In genomic region chr15:83498374-83498773, GRCh38 we compare ENCODE assay signal across 2 cellular contexts.
TF ChIP-seq lines count a peak whose summit lies in the region.

No MANE protein-coding gene starts in this region.

TF ChIP-seq in GM23338, 12 proteins besides CTCF, POLR2A, EP300 and RAD21 (continued from another document):
- TF ChIP-seq ZNF462 (CRISPR knock-in tag; IDR thresholded peaks at IDR 0.05) = no peak
- no peak for TF ChIP-seq EZH2phosphoT487 (IDR thresholded peaks at IDR 0.05; ENCODE audit: unreplicated experiment)
- TF ChIP-seq EZH2 (IDR thresholded peaks at IDR 0.05; ENCODE audit: low read depth, unreplicated experiment) = no peak
- TF ChIP-seq, protein P1, sequence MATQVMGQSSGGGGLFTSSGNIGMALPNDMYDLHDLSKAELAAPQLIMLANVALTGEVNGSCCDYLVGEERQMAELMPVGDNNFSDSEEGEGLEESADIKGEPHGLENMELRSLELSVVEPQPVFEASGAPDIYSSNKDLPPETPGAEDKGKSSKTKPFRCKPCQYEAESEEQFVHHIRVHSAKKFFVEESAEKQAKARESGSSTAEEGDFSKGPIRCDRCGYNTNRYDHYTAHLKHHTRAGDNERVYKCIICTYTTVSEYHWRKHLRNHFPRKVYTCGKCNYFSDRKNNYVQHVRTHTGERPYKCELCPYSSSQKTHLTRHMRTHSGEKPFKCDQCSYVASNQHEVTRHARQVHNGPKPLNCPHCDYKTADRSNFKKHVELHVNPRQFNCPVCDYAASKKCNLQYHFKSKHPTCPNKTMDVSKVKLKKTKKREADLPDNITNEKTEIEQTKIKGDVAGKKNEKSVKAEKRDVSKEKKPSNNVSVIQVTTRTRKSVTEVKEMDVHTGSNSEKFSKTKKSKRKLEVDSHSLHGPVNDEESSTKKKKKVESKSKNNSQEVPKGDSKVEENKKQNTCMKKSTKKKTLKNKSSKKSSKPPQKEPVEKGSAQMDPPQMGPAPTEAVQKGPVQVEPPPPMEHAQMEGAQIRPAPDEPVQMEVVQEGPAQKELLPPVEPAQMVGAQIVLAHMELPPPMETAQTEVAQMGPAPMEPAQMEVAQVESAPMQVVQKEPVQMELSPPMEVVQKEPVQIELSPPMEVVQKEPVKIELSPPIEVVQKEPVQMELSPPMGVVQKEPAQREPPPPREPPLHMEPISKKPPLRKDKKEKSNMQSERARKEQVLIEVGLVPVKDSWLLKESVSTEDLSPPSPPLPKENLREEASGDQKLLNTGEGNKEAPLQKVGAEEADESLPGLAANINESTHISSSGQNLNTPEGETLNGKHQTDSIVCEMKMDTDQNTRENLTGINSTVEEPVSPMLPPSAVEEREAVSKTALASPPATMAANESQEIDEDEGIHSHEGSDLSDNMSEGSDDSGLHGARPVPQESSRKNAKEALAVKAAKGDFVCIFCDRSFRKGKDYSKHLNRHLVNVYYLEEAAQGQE (IDR thresholded peaks at IDR 0.05; ENCODE audit: unreplicated experiment) = no peak
- TF ChIP-seq ZNF114 (CRISPR knock-in tag; IDR thresholded peaks at IDR 0.05) = no peak
- TF ChIP-seq, protein P2, sequence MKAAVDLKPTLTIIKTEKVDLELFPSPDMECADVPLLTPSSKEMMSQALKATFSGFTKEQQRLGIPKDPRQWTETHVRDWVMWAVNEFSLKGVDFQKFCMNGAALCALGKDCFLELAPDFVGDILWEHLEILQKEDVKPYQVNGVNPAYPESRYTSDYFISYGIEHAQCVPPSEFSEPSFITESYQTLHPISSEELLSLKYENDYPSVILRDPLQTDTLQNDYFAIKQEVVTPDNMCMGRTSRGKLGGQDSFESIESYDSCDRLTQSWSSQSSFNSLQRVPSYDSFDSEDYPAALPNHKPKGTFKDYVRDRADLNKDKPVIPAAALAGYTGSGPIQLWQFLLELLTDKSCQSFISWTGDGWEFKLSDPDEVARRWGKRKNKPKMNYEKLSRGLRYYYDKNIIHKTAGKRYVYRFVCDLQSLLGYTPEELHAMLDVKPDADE (IDR thresholded peaks at IDR 0.05) = no peak
- no peak for TF ChIP-seq POLR2AphosphoS5 (IDR thresholded peaks at IDR 0.05; ENCODE audit: low read depth)
- no peak for TF ChIP-seq ZNF331 (CRISPR knock-in tag; IDR thresholded peaks at IDR 0.05; ENCODE audit: low read depth)
- TF ChIP-seq NANOG (IDR thresholded peaks at IDR 0.05; ENCODE audit: borderline replicate concordance) = no peak
- TF ChIP-seq JUNB (IDR thresholded peaks at IDR 0.05; ENCODE audit: unreplicated experiment) = no peak
- TF ChIP-seq STAT1 (IDR thresholded peaks at IDR 0.05; ENCODE audit: unreplicated experiment) = no peak
TF ChIP-seq in GM23338: peak in this region for 0.

TF ChIP-seq in WTC11, 78 proteins besides CTCF, POLR2A, EP300 and RAD21 (continued from another document):
- TF ChIP-seq, protein P3, sequence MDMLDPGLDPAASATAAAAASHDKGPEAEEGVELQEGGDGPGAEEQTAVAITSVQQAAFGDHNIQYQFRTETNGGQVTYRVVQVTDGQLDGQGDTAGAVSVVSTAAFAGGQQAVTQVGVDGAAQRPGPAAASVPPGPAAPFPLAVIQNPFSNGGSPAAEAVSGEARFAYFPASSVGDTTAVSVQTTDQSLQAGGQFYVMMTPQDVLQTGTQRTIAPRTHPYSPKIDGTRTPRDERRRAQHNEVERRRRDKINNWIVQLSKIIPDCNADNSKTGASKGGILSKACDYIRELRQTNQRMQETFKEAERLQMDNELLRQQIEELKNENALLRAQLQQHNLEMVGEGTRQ (CRISPR knock-in tag; IDR thresholded peaks at IDR 0.05) = no peak
- no peak for TF ChIP-seq ZNF219 (CRISPR knock-in tag; IDR thresholded peaks at IDR 0.05; ENCODE audit: borderline replicate concordance)
- TF ChIP-seq, protein P4, sequence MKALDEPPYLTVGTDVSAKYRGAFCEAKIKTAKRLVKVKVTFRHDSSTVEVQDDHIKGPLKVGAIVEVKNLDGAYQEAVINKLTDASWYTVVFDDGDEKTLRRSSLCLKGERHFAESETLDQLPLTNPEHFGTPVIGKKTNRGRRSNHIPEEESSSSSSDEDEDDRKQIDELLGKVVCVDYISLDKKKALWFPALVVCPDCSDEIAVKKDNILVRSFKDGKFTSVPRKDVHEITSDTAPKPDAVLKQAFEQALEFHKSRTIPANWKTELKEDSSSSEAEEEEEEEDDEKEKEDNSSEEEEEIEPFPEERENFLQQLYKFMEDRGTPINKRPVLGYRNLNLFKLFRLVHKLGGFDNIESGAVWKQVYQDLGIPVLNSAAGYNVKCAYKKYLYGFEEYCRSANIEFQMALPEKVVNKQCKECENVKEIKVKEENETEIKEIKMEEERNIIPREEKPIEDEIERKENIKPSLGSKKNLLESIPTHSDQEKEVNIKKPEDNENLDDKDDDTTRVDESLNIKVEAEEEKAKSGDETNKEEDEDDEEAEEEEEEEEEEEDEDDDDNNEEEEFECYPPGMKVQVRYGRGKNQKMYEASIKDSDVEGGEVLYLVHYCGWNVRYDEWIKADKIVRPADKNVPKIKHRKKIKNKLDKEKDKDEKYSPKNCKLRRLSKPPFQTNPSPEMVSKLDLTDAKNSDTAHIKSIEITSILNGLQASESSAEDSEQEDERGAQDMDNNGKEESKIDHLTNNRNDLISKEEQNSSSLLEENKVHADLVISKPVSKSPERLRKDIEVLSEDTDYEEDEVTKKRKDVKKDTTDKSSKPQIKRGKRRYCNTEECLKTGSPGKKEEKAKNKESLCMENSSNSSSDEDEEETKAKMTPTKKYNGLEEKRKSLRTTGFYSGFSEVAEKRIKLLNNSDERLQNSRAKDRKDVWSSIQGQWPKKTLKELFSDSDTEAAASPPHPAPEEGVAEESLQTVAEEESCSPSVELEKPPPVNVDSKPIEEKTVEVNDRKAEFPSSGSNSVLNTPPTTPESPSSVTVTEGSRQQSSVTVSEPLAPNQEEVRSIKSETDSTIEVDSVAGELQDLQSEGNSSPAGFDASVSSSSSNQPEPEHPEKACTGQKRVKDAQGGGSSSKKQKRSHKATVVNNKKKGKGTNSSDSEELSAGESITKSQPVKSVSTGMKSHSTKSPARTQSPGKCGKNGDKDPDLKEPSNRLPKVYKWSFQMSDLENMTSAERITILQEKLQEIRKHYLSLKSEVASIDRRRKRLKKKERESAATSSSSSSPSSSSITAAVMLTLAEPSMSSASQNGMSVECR (CRISPR knock-in tag; IDR thresholded peaks at IDR 0.05; ENCODE audit: borderline replicate concordance) = no peak
- TF ChIP-seq RORB (CRISPR knock-in tag; IDR thresholded peaks at IDR 0.05) = no peak
- no peak for TF ChIP-seq ZNF317 (CRISPR knock-in tag; IDR thresholded peaks at IDR 0.05; ENCODE audit: borderline replicate concordance, low read depth)
- TF ChIP-seq SMAD3 (CRISPR knock-in tag; IDR thresholded peaks at IDR 0.05; ENCODE audit: borderline replicate concordance) = no peak
- no peak for TF ChIP-seq NR3C1 (CRISPR knock-in tag; conservative IDR thresholded peaks at IDR 0.05; ENCODE audit: low read depth)
- TF ChIP-seq TEAD4 (CRISPR knock-in tag; IDR thresholded peaks at IDR 0.05) = no peak
- no peak for TF ChIP-seq MXD4 (CRISPR knock-in tag; IDR thresholded peaks at IDR 0.05; ENCODE audit: borderline replicate concordance)
- no peak for TF ChIP-seq KAT7 (CRISPR knock-in tag; IDR thresholded peaks at IDR 0.05; ENCODE audit: borderline replicate concordance)
TF ChIP-seq in WTC11: peak in this region for 0.
